Comparison of ENCODE assay signal across 19 cellular contexts in genomic region chr15:82945326-82945725, GRCh38. TPM values are rescaled to one million over a fixed set of nuclear protein-coding genes. Genes with fewer than 3 reads are reported as not detected.
DNase-seq lines count a peak whose midpoint lies in the region; ATAC-seq and TF ChIP-seq lines count a peak whose summit lies in the region.
"Had no signal": no experiment of that assay in that cellular context is flagged by ENCODE, and none has a peak within 500 bp of the region (broad histone marks: within the 10 kb centered on the region; RNA-seq: fewer than 3 reads in every experiment).

No MANE protein-coding gene starts in this region.

- peak; percentile 57 for DNase-seq in NOMO-1 treated with DMSO at 0.1 percent for 48 hours (lab: John Stamatoyannopoulos, UW; ENCODE audit: unreplicated experiment)
- DNase-seq in NOMO-1 treated with dmso at 0.1 percent for 144 hours (lab: John Stamatoyannopoulos, UW; ENCODE audit: unreplicated experiment), result no peak
- no peak for DNase-seq in GM23248
- no peak for DNase-seq in gastrocnemius medialis
- no peak for DNase-seq in tibial artery
- DNase-seq in SIG-M5 treated with dmso at 0.1 percent for 504 hours (lab: John Stamatoyannopoulos, UW; ENCODE audit: unreplicated experiment), result no peak
- no peak for DNase-seq in NCI-H2227 treated with DMSO at 0.1 percent for 48 hours (lab: John Stamatoyannopoulos, UW)
- DNase-seq: 8988T; C1 segment of cervical spinal cord; Calu3; CD4-positive, alpha-beta memory T cell; DMS 273 treated with DMSO at 0.1 percent for 48 hours; DMS53; DND-41; EL; HCEC 1CT had no signal

- no peak for TF ChIP-seq POLR2A in gastrocnemius medialis (IDR thresholded peaks at IDR 0.05)

- ATAC-seq in gastrocnemius medialis, result no peak
- ATAC-seq: GM12878, GM23338 had no signal

- H3K27ac ChIP-seq in GM23248 (peak overlapping the region; percentile 63), gastrocnemius medialis (peak overlapping the region in 3 of 4 donors; percentile 54 to 89 (median 72)), tibial artery (no peak overlapping the region)
- H3K27ac ChIP-seq: HL-60 had no signal

- H3K4me1 ChIP-seq in GM23248 (ENCODE audit: insufficient read depth) (peaks cover 23% of the 10 kb centered on the region), gastrocnemius medialis (peaks cover 35 to 72% of the 10 kb centered on the region in 2 donors), tibial artery (peaks cover 0 to 4% (median 0%) of the 10 kb centered on the region in 4 donors)

- H3K9me2 ChIP-seq in GM23248 (ENCODE audit: insufficient read depth), result no peaks in the 10 kb centered on the region

- H4K20me1 ChIP-seq in GM23248 (ENCODE audit: insufficient read depth), result no peaks in the 10 kb centered on the region

- H3F3A ChIP-seq in GM23248 (ENCODE audit: insufficient read depth), result peaks cover 19% of the 10 kb centered on the region; the same call in 1 of the 2 replicates

- TF ChIP-seq CTCF in gastrocnemius medialis (IDR thresholded peaks at IDR 0.05 in 4 of 5, conservative IDR thresholded peaks at IDR 0.05 in 1 of 5) (no peak), tibial artery (IDR thresholded peaks at IDR 0.05) (no peak)

- H3K36me3 ChIP-seq in GM23248 (ENCODE audit: low read depth) (no peaks in the 10 kb centered on the region), gastrocnemius medialis (no peaks in the 10 kb centered on the region), tibial artery (no peaks in the 10 kb centered on the region)

- H3K79me2 ChIP-seq in GM23248 (ENCODE audit: insufficient read depth), result peaks cover 22% of the 10 kb centered on the region

- no peak overlapping the region for H2AFZ ChIP-seq in GM23248
- H2AFZ ChIP-seq: GM23338 had no signal

- H3K27me3 ChIP-seq in GM23248 (replicated peaks; ENCODE audit: insufficient read depth) (no peaks in the 10 kb centered on the region), gastrocnemius medialis (no peaks in the 10 kb centered on the region), tibial artery (peaks cover 0 to 5% of the 10 kb centered on the region in 2 donors)

- H3K9me3 ChIP-seq in GM23248 (ENCODE audit: low read depth), result no peaks in the 10 kb centered on the region
- no peaks in the 10 kb centered on the region for H3K9me3 ChIP-seq in gastrocnemius medialis
- no peaks in the 10 kb centered on the region for H3K9me3 ChIP-seq in tibial artery

- in situ Hi-C loops in GM23248 (cut with MboI) (no loop called here), gastrocnemius medialis (cut with MboI; ENCODE audit: low sequenced_read_pairs in 4 of 4) (no loop called here)

- H3K4me3 ChIP-seq in GM23248 (no peak overlapping the region), gastrocnemius medialis (no peak overlapping the region), tibial artery (no peak overlapping the region)
- H3K4me3 ChIP-seq: GM12878, GM23338 had no signal

- H3K4me2 ChIP-seq in GM23248 (ENCODE audit: unreplicated experiment), result peak overlapping the region; percentile 27
- H3K4me2 ChIP-seq: GM23338 had no signal

- H3K9ac ChIP-seq in GM23248, result no peak overlapping the region

- intact Hi-C loops in gastrocnemius medialis (cut with DNase I; ENCODE audit: low total_unique reads), result no loop called here
- intact Hi-C loops in tibial artery (cut with DNase I; ENCODE audit: low total_unique reads), result no loop called here

- 95 to 98% methylated on average over 5 of the region's 5 CpGs for WGBS in GM23248 (ENCODE audit: low coverage in 1 of 2, low lambda C conversion rate in 2 of 2, missing lambda C conversion rate in 2 of 2), 2 experiments

RNA-seq across cellular contexts. Expression of gene HOMER2, which starts 7.2 kb away (rescaled TPM):
- 16.6 and 17.0 TPM in 2 replicates for total RNA-seq in GM23248 (2014; rRNA removed; shearing (Covaris generic))
- polyA plus RNA-seq in GM23248 (2016; fragmentation: Nextera tagmentation; extraction: Ambion mirVana), result 9.0 and 9.4 TPM in 2 replicates
- total RNA-seq in gastrocnemius medialis, result 100 to 1,000 TPM in 2 of 4 donors, 10 to 100 TPM in 2; 51.6 to 132 (median 94.5) TPM

RNA-seq across cellular contexts. Expression of gene RAMAC, which starts 40.7 kb away (rescaled TPM):
- total RNA-seq in GM23248 (2014; rRNA removed; shearing (Covaris generic)), result 17.6 and 23.9 TPM in 2 replicates
- polyA plus RNA-seq in GM23248 (2016; fragmentation: Nextera tagmentation; extraction: Ambion mirVana), result 40.2 and 40.9 TPM in 2 replicates
- 10 to 100 TPM; 16.4 to 28.0 (median 23.7) TPM for total RNA-seq in gastrocnemius medialis

Comparison
In these comparisons a context has a peak if more than half of its experiments do, and no peak if none do; other contexts are left out.
1. H3K27ac ChIP-seq: peak in GM23248 (single experiment) and gastrocnemius medialis (3 of 4); none in tibial artery (0 of 2).